Comparison of ENCODE assay signal across 24 cellular contexts in the genomic region with DNA sequence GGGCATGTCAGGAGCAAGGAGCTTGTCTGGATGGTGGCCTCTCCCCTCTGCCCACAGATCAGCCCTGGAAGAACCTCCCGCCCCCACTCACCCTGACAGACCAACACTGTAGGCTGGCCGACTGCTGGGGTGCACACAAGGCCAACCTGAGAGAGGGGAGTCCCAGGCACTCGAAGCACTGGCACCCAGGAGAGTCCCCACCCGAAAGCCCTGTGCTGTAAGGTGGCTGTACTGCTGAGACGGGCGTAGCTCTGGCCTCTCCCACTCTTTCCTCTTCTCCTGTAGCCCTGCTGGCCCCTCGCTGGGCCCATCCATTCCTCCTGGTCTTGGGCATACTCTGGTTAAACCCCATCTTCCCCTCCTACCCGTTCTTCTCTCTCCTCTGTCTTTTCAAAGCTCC. TPM values are rescaled to one million over a fixed set of nuclear protein-coding genes. Genes with fewer than 3 reads are reported as not detected.
DNase-seq lines count a peak whose midpoint lies in the region; ATAC-seq, FAIRE-seq and TF ChIP-seq lines count a peak whose summit lies in the region.
"Had no signal": no experiment of that assay in that cellular context is flagged by ENCODE, and none has a peak within 500 bp of the region (broad histone marks: within the 10 kb centered on the region; RNA-seq: fewer than 3 reads in every experiment).

No MANE protein-coding gene starts in this region.

- H3K27me3 ChIP-seq in sigmoid colon = no peaks in the 10 kb centered on the region
- H3K27me3 ChIP-seq: BE2C had no signal

- no peak overlapping the region for H3K4me3 Mint-ChIP-seq in activated T-helper 17 cell treated with anti-CD3 and anti-CD28 coated beads, Interleukin-2, amount 50 U/mL, for 72 hours
- no peak overlapping the region for H3K4me3 Mint-ChIP-seq in glutamatergic neuron (ENCODE audit: unreplicated experiment)
- H3K4me3 Mint-ChIP-seq: CD4-positive, alpha-beta T cell; GM23338 had no signal

- TF ChIP-seq CTCF in kidney (IDR thresholded peaks at IDR 0.05; ENCODE audit: borderline replicate concordance, extremely low read depth, insufficient read depth) = no peak
- no peak for TF ChIP-seq CTCF in glutamatergic neuron (IDR thresholded peaks at IDR 0.05; ENCODE audit: partially characterized antibody, unreplicated experiment)
- no peak for TF ChIP-seq CTCF in sigmoid colon (IDR thresholded peaks at IDR 0.05)

- H3K27me3 Mint-ChIP-seq in activated T-helper 17 cell treated with anti-CD3 and anti-CD28 coated beads, Interleukin-2, amount 50 U/mL, for 72 hours = no peaks in the 10 kb centered on the region
- H3K27me3 Mint-ChIP-seq in glutamatergic neuron (ENCODE audit: unreplicated experiment) = peaks cover 5% of the 10 kb centered on the region
- H3K27me3 Mint-ChIP-seq: CD4-positive, alpha-beta T cell had no signal

- no peak for TF ChIP-seq POLR2A in sigmoid colon (IDR thresholded peaks at IDR 0.05)

- H3K4me1 Mint-ChIP-seq in activated T-helper 17 cell treated with anti-CD3 and anti-CD28 coated beads, Interleukin-2, amount 50 U/mL, for 72 hours = no peaks in the 10 kb centered on the region
- peaks cover 15% of the 10 kb centered on the region for H3K4me1 Mint-ChIP-seq in glutamatergic neuron (ENCODE audit: low read depth, unreplicated experiment)

- no peak for TF ChIP-seq EP300 in sigmoid colon (IDR thresholded peaks at IDR 0.05)

- H3K4me3 ChIP-seq in kidney (ENCODE audit: low read length in 2 of 2) = no peak overlapping the region
- no peak overlapping the region for H3K4me3 ChIP-seq in sigmoid colon
- H3K4me3 ChIP-seq: A549, GM23338 had no signal

- ATAC-seq in left ventricle myocardium superior (no peak), esophagus mucosa (no peak)
- no peak for ATAC-seq in activated T-helper 17 cell treated with anti-CD3 and anti-CD28 coated beads, Interleukin-2, amount 50 U/mL, for 72 hours (replicated peaks)
- ATAC-seq: GM23338, HCT116 had no signal

- intact Hi-C loops in left ventricle myocardium superior (cut with micrococcal nuclease) (no loop called here), cardiac septum (cut with DNase I) (no loop called here), kidney (cut with DNase I) (no loop called here), sigmoid colon (cut with DNase I) (no loop called here)

- no peak for FAIRE-seq in kidney (lab: Jason Lieb, UNC)
- FAIRE-seq: A549, GM12891 had no signal

- H3K9me3 ChIP-seq in kidney (ENCODE audit: control insufficient read depth in 1 of 2, low read length in 2 of 2) (no peaks in the 10 kb centered on the region), sigmoid colon (no peaks in the 10 kb centered on the region)
- H3K9me3 ChIP-seq: A549, BE2C had no signal

- H3K9ac ChIP-seq in kidney (ENCODE audit: low read length in 2 of 2) = no peak overlapping the region
- H3K9ac ChIP-seq: KMS-11 had no signal

- H3K36me3 Mint-ChIP-seq in activated T-helper 17 cell treated with anti-CD3 and anti-CD28 coated beads, Interleukin-2, amount 50 U/mL, for 72 hours (ENCODE audit: low read depth) = no peaks in the 10 kb centered on the region
- H3K36me3 Mint-ChIP-seq in glutamatergic neuron (ENCODE audit: unreplicated experiment) = no peaks in the 10 kb centered on the region

- H3K27ac ChIP-seq in kidney (ENCODE audit: low read depth in 2 of 2, low read length in 2 of 2) (no peak overlapping the region), sigmoid colon (no peak overlapping the region)
- H3K27ac ChIP-seq: A549, KMS-11, RWPE1 had no signal

- H3K36me3 ChIP-seq in kidney (ENCODE audit: control insufficient read depth in 1 of 2, insufficient read depth in 2 of 2, low read length in 2 of 2) = peaks cover 0 to 3% of the 10 kb centered on the region in 2 donors
- H3K36me3 ChIP-seq in sigmoid colon = no peaks in the 10 kb centered on the region
- H3K36me3 ChIP-seq: BE2C had no signal

- DNase-seq in left ventricle myocardium superior (peak; percentile 13), cardiac septum (ENCODE audit: low spot score) (no peak), kidney (peak; percentile 54), glutamatergic neuron (no peak), sigmoid colon (no peak)
- DNase-seq: BE2C; CD4-positive, alpha-beta T cell; COR-L47; DMS 273 treated with DMSO at 0.1 percent for 48 hours; DND-41; NCI-H1105; NCI-H146; NCI-H2029; NCI-H226; NCI-H510A treated with DMSO at 0.1 percent for 48 hours; NCI-H748 treated with DMSO at 0.1 percent for 48 hours had no signal

- H3K27ac Mint-ChIP-seq in activated T-helper 17 cell treated with anti-CD3 and anti-CD28 coated beads, Interleukin-2, amount 50 U/mL, for 72 hours = peak overlapping the region; percentile 27
- H3K27ac Mint-ChIP-seq in glutamatergic neuron (ENCODE audit: unreplicated experiment) = no peak overlapping the region
- H3K27ac Mint-ChIP-seq: CD4-positive, alpha-beta T cell; GM23338 had no signal

- 75 to 81% methylated on average over 8 of the region's 8 CpGs for WGBS in sigmoid colon, 2 donors

- H3K4me1 ChIP-seq in kidney (ENCODE audit: control insufficient read depth in 1 of 2, insufficient read depth in 1 of 2, low read depth in 1 of 2, low read length in 2 of 2) = peaks cover 0 to 3% of the 10 kb centered on the region in 2 donors
- no peaks in the 10 kb centered on the region for H3K4me1 ChIP-seq in sigmoid colon
- H3K4me1 ChIP-seq: A549, BE2C had no signal

- H3K9me3 Mint-ChIP-seq in activated T-helper 17 cell treated with anti-CD3 and anti-CD28 coated beads, Interleukin-2, amount 50 U/mL, for 72 hours = no peaks in the 10 kb centered on the region
- no peaks in the 10 kb centered on the region for H3K9me3 Mint-ChIP-seq in glutamatergic neuron (ENCODE audit: unreplicated experiment)
- H3K9me3 Mint-ChIP-seq: CD4-positive, alpha-beta T cell; GM23338 had no signal

RNA-seq across cellular contexts. Expression of gene MYO7A, which starts 39.7 kb away (rescaled TPM):
- total RNA-seq in left ventricle myocardium superior = 4.6 TPM
- total RNA-seq in cardiac septum = 3.0 TPM
- total RNA-seq in activated T-helper 17 cell treated with anti-CD3 and anti-CD28 coated beads, Interleukin-2, amount 50 U/mL, for 72 hours = 1 to 10 TPM in 1 of 2 donors, under 1 TPM in 1; 0.95 to 4.0 TPM
- 10.7 TPM for total RNA-seq in kidney
- 6.1 TPM for polyA plus RNA-seq in kidney (ENCODE audit: insufficient read depth, low read depth, low replicate concordance)
- 11.6 TPM for total RNA-seq in glutamatergic neuron (ENCODE audit: unreplicated experiment)
- total RNA-seq in sigmoid colon = 10 to 100 TPM in 2 of 4 donors, 1 to 10 TPM in 2; 7.7 to 12.8 (median 9.7) TPM
- 1 to 10 TPM; 1.8 to 3.6 (median 2.1) TPM for polyA plus RNA-seq in sigmoid colon
- total RNA-seq in esophagus mucosa = 0.96 TPM

Comparison
In these comparisons a context has a peak if more than half of its experiments do, and no peak if none do; other contexts are left out.
1. DNase-seq: peak in left ventricle myocardium superior (single experiment) and kidney (single experiment); none in cardiac septum (single experiment), glutamatergic neuron (single experiment) and sigmoid colon (single experiment).